38 cellular contexts compared by ENCODE assay signal in the genomic region with DNA sequence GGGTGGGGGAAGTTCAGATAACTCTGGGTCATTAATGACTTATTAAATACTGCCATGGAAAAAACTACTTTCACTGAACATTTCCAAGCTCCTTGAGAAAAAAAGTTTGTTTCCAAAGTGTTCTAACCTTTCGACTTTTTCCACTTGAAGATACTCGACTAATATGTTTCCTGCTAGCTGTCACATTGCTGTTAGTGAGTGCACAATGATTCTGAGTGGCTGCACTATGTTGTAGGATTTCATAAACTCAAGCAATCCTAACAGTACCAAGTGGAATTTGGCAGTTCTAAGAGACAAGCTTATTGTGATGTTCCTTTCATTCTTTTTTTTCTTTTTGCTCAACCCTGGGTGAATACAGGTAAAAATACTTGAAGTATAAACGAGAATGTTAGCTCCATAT. TPM values are rescaled to one million over a fixed set of nuclear protein-coding genes. Genes with fewer than 3 reads are reported as not detected.
"Had no signal": no experiment of that assay in that cellular context is flagged by ENCODE, and none has a peak within 500 bp of the region (broad histone marks: within the 10 kb centered on the region; RNA-seq: fewer than 3 reads in every experiment).

No MANE protein-coding gene starts in this region.

- H3K27ac ChIP-seq: KMS-11 had no signal

- H3K4me3 ChIP-seq: MG63 had no signal

- DNase-seq: Karpas-422, Kasumi-1, KG1, MG63, MM.1S, MV-4-11, NCI-H1048, NCI-H1092, NCI-H1092 treated with DMSO at 0.1 percent for 48 hours, NCI-H1105, NCI-H1105 treated with DMSO at 0.1 percent for 48 hours, NCI-H1417, NCI-H1417 treated with DMSO at 0.1 percent for 48 hours, NCI-H1436, NCI-H1436 treated with DMSO at 0.1 percent for 48 hours, NCI-H146, NCI-H1694, NCI-H1694 treated with DMSO at 0.1 percent for 48 hours, NCI-H187, NCI-H187 treated with DMSO at 0.1 percent for 48 hours, NCI-H1930, NCI-H2029, NCI-H2029 treated with DMSO at 0.1 percent for 48 hours, NCI-H2081, NCI-H2081 treated with DMSO at 0.1 percent for 48 hours, NCI-H2107, NCI-H2171, NCI-H2171 treated with DMSO at 0.1 percent for 48 hours, NCI-H2227 treated with DMSO at 0.1 percent for 48 hours, NCI-H226, NCI-H345, NCI-H446, NCI-H446 treated with DMSO at 0.1 percent for 48 hours had no signal

- H3K9me3 ChIP-seq: MG63 had no signal

- H3K36me3 ChIP-seq: MG63 had no signal

RNA-seq across cellular contexts. Expression of a gene that starts 33.4 kb away (rescaled TPM):
- total RNA-seq: LHCN-M2, M059J, MCF 10A, NCI-H460 had no signal
